6 cellular contexts compared by ENCODE assay signal in the genomic region with DNA sequence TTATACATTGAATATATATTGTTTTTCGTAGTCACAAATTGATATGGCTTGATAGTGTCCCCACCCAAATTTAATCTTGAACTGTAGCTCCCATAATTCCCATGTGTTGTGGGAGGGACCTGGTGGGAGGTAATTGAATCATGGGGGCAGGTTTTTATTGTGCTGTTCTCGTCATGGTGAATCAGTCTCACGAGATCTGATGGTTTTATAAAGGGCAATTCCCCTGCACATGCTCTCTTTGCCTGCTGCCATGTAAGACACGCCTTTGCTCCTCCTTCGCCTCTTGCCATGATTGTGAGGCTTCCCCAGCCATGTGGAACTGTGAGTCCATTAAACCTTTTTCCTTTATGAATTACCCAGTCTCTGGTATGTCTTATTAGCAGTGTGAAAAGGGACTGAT.
DNase-seq lines count a peak whose midpoint lies in the region; ATAC-seq, FAIRE-seq and TF ChIP-seq lines count a peak whose summit lies in the region.
"Not testable (repeated sequence)": the region's sequence is repeated elsewhere in the genome, so short reads cannot be mapped to it uniquely, and the experiment has no call there.

No MANE protein-coding gene starts in this region.

- BruUV-seq in K562 (replicated peaks; lab: Mats Ljungman, UMichigan): not testable (repeated sequence)

- intact Hi-C loops in K562 (cut with micrococcal nuclease): not testable (repeated sequence)

- H3K36me3 ChIP-seq in GM23338 (ENCODE audit: insufficient read depth); SJCRH30; K562 (ENCODE audit: control insufficient read depth, insufficient read depth, low read length): not testable (repeated sequence)

- not testable (repeated sequence) for H3K9ac ChIP-seq in K562 (ENCODE audit: insufficient read depth in 1 of 2, low read depth in 2 of 2, low read length in 2 of 2)

- not testable (repeated sequence) for H3K4me1 ChIP-seq in GM23338 (ENCODE audit: insufficient read depth); K562 (replicated peaks in 1 of 2; ENCODE audit: control insufficient read depth in 2 of 2, insufficient read depth in 2 of 2, low read length in 2 of 2)
- H3K4me1 ChIP-seq in SJCRH30: peaks cover 26% of the 10 kb centered on the region

- in situ Hi-C loops in K562 (cut with MboI): not testable (repeated sequence)

- DNase-seq in A172 (ENCODE audit: low spot score) (peak; percentile 10), LHCN-M2 (ENCODE audit: low read depth) (peak; percentile 42), SJCRH30 (peak; percentile 37 to 70)
- not testable (repeated sequence) for DNase-seq in GM23338 (ENCODE audit: low spot score); K562 (ENCODE audit: extremely low read depth in 1 of 4, low spot score in 3 of 4); glutamatergic neuron

- H3K9me1 ChIP-seq in K562 (ENCODE audit: control insufficient read depth, insufficient read depth, low read length): not testable (repeated sequence)

- TF ChIP-seq RAD21 in K562 (CRISPR knock-in tag; conservative IDR thresholded peaks at IDR 0.05 in 1 of 2, IDR thresholded peaks at IDR 0.05 in 1 of 2): not testable (repeated sequence)

- not testable (repeated sequence) for TF ChIP-seq POLR2A in K562 (conservative IDR thresholded peaks at IDR 0.05)

- H3K4me2 ChIP-seq in GM23338; K562 (ENCODE audit: insufficient read depth, low read length): not testable (repeated sequence)

- not testable (repeated sequence) for H3K4me1 Mint-ChIP-seq in GM23338; glutamatergic neuron (ENCODE audit: low read depth, unreplicated experiment)

- not testable (repeated sequence) for H3K9me2 ChIP-seq in GM23338 (ENCODE audit: insufficient read depth)

- not testable (repeated sequence) for TF ChIP-seq EP300 in K562 (IDR thresholded peaks at IDR 0.05; ENCODE audit: low read length)

- H3K79me2 ChIP-seq in GM23338 (replicated peaks; ENCODE audit: insufficient read depth); K562 (ENCODE audit: control insufficient read depth, insufficient read depth, low read length): not testable (repeated sequence)

- TF ChIP-seq CTCF in GM23338 (conservative IDR thresholded peaks at IDR 0.05; ENCODE audit: low read depth in 2 of 2); K562 (IDR thresholded peaks at IDR 0.05 in 2 of 3, conservative IDR thresholded peaks at IDR 0.05 in 1 of 3; ENCODE audit: insufficient read depth in 2 of 3, low read depth in 1 of 3, low read length in 3 of 3); glutamatergic neuron (IDR thresholded peaks at IDR 0.05; ENCODE audit: partially characterized antibody, unreplicated experiment): not testable (repeated sequence)

- H3K27me3 ChIP-seq in GM23338 (ENCODE audit: insufficient read depth); SJCRH30: not testable (repeated sequence)
- peaks cover 15 to 23% of the 10 kb centered on the region in 2 experiments; a peak in 4 of 5 replicates for H3K27me3 ChIP-seq in K562 (ENCODE audit: control insufficient read depth in 2 of 2, insufficient read depth in 2 of 2, low read length in 2 of 2)

- not testable (repeated sequence) for H4K20me1 ChIP-seq in GM23338 (replicated peaks; ENCODE audit: insufficient read depth); K562 (replicated peaks; ENCODE audit: control insufficient read depth, insufficient read depth, low read length)

- H3K9me3 ChIP-seq in SJCRH30 (replicated peaks); K562 (replicated peaks; ENCODE audit: control insufficient read depth, insufficient read depth, low read depth, low read length): not testable (repeated sequence)

- H3K9me3 Mint-ChIP-seq in GM23338; glutamatergic neuron (ENCODE audit: unreplicated experiment): not testable (repeated sequence)

- not testable (repeated sequence) for H3K4me3 Mint-ChIP-seq in GM23338; glutamatergic neuron (ENCODE audit: unreplicated experiment)

- POLR2A ChIA-PET in K562 (lab: Yijun Ruan, JAX): interaction anchor here (0.8 to 1.2 kb wide), 2 partner anchors 17 to 66 kb away, joined by 3 to 5 read pairs; no protein-coding TSS in a partner anchor

- H3K27ac ChIP-seq in GM23338 (ENCODE audit: low read depth); K562 (ENCODE audit: extremely low read depth, low read depth, low read length): not testable (repeated sequence)
- peak overlapping the region; percentile 75 for H3K27ac ChIP-seq in SJCRH30

- not testable (repeated sequence) for H3K27me3 Mint-ChIP-seq in GM23338 (ENCODE audit: insufficient read depth, low read depth, poor library complexity); glutamatergic neuron (ENCODE audit: unreplicated experiment)

- not testable (repeated sequence) for ATAC-seq in GM23338, K562

- not testable (repeated sequence) for H3K4me3 ChIP-seq in GM23338, SJCRH30, K562

- WGBS in K562 (ENCODE audit: insufficient coverage, low coverage, missing lambda C conversion rate): 17% methylated on average over 5 of the region's 5 CpGs

- H3F3A ChIP-seq in GM23338 (replicated peaks; ENCODE audit: low read depth): not testable (repeated sequence)

- FAIRE-seq in K562 (lab: Jason Lieb, UNC): not testable (repeated sequence)

- H3K36me3 Mint-ChIP-seq in GM23338 (ENCODE audit: low read depth); glutamatergic neuron (ENCODE audit: unreplicated experiment): not testable (repeated sequence)

- H3K27ac Mint-ChIP-seq in GM23338: not testable (repeated sequence)
- peak overlapping the region; percentile 43 for H3K27ac Mint-ChIP-seq in glutamatergic neuron (ENCODE audit: unreplicated experiment)

- H2AFZ ChIP-seq in GM23338: peak overlapping the region; percentile 38; the same call in 1 of the 2 replicates
- H2AFZ ChIP-seq in K562 (ENCODE audit: low read depth, low read length): not testable (repeated sequence)

- CTCF ChIA-PET in K562 (lab: Yijun Ruan, JAX; ENCODE audit: low intra/inter-chr PET ratio): not testable (repeated sequence)

TF ChIP-seq in K562, 482 proteins besides CTCF, POLR2A, EP300 and RAD21:
- TF ChIP-seq NRF1 (conservative IDR thresholded peaks at IDR 0.05 in 1 of 2, IDR thresholded peaks at IDR 0.05 in 1 of 2) (peak; percentile 48 to 58; a peak in 3 of 4 replicates), CHD2 (IDR thresholded peaks at IDR 0.05; ENCODE audit: low read depth, low read length) (peak; percentile 62; the same call in 1 of the 2 replicates)
TF ChIP-seq in K562: peak in this region for 2; not testable (repeated sequence) for 480.
